12 cellular contexts compared by ENCODE assay signal in genomic region chr12:49750994-49751393, GRCh38. TPM values are rescaled to one million over a fixed set of nuclear protein-coding genes. Genes with fewer than 3 reads are reported as not detected.
DNase-seq lines count a peak whose midpoint lies in the region; ATAC-seq, FAIRE-seq and TF ChIP-seq lines count a peak whose summit lies in the region.
"Had no signal": no experiment of that assay in that cellular context is flagged by ENCODE, and none has a peak within 500 bp of the region (broad histone marks: within the 10 kb centered on the region; RNA-seq: fewer than 3 reads in every experiment).

No MANE protein-coding gene starts in this region.

- 58% methylated on average over 1 of the region's 1 CpG for WGBS in smooth muscle cell (ENCODE audit: low lambda C conversion rate)
- 20 to 23% methylated on average over 1 of the region's 1 CpG for WGBS in pancreas, 2 donors

- H3K4me2 ChIP-seq in smooth muscle cell, result peak overlapping the region; percentile 3
- H3K4me2 ChIP-seq: neural progenitor cell had no signal

- in situ Hi-C loops in Panc1 (cut with HindIII; ENCODE audit: low pct_unique_long_range_greater_than_20kb, low sequenced_read_pairs), result no loop called here

- H3K4me1 Mint-ChIP-seq in activated naive CD4-positive, alpha-beta T cell treated with anti-CD3 and anti-CD28 coated beads for 36 hours (ENCODE audit: low read depth), result peaks cover 80% of the 10 kb centered on the region
- peaks cover 83% of the 10 kb centered on the region for H3K4me1 Mint-ChIP-seq in dendritic cell treated with granulocyte-macrophage colony-stimulating factor and Interleukin-4, amounts not matched to agents 40 ng/mL and 50 ng/mL, for 4 days (ENCODE audit: low read depth)

- ATAC-seq in Panc1, result no peak
- no peak for ATAC-seq in pancreas
- no peak for ATAC-seq in HG02588 (IDR thresholded peaks at IDR 0.05; ENCODE audit: unreplicated experiment)

- no peaks in the 10 kb centered on the region for H3K9me3 ChIP-seq in Panc1 (ENCODE audit: control insufficient read depth, insufficient read depth, low read depth, low read length)
- no peaks in the 10 kb centered on the region for H3K9me3 ChIP-seq in smooth muscle cell (replicated peaks; ENCODE audit: low read depth)
- no peaks in the 10 kb centered on the region for H3K9me3 ChIP-seq in pancreas

- H2AFZ ChIP-seq in smooth muscle cell (ENCODE audit: low read depth), result no peak overlapping the region
- H2AFZ ChIP-seq: neural progenitor cell had no signal

- H3K79me2 ChIP-seq in smooth muscle cell (ENCODE audit: low read depth), result peaks cover 95% of the 10 kb centered on the region

- no peak overlapping the region for H3K9ac ChIP-seq in smooth muscle cell (ENCODE audit: low read depth)
- H3K9ac ChIP-seq: neural progenitor cell had no signal

- BruUV-seq in Panc1 (replicated peaks; lab: Mats Ljungman, UMichigan), result no TSS peak

- H3K27ac Mint-ChIP-seq in activated naive CD4-positive, alpha-beta T cell treated with anti-CD3 and anti-CD28 coated beads for 36 hours, result peak overlapping the region; percentile 94
- H3K27ac Mint-ChIP-seq in dendritic cell treated with granulocyte-macrophage colony-stimulating factor and Interleukin-4, amounts not matched to agents 40 ng/mL and 50 ng/mL, for 4 days, result peak overlapping the region; percentile 66
- H3K27ac Mint-ChIP-seq: neural progenitor cell had no signal

- no peak for FAIRE-seq in pancreas (lab: Jason Lieb, UNC)
- FAIRE-seq: colon, TTC549 had no signal

- H3K27ac ChIP-seq in Panc1 (ENCODE audit: low read length), result peak overlapping the region; percentile 29; the same call in 1 of the 2 replicates
- peak overlapping the region; percentile 85 for H3K27ac ChIP-seq in smooth muscle cell (ENCODE audit: low read depth)
- no peak overlapping the region for H3K27ac ChIP-seq in pancreas

- H3K27me3 Mint-ChIP-seq in activated naive CD4-positive, alpha-beta T cell treated with anti-CD3 and anti-CD28 coated beads for 36 hours (ENCODE audit: low read depth), result no peaks in the 10 kb centered on the region
- H3K27me3 Mint-ChIP-seq in dendritic cell treated with granulocyte-macrophage colony-stimulating factor and Interleukin-4, amounts not matched to agents 40 ng/mL and 50 ng/mL, for 4 days, result no peaks in the 10 kb centered on the region

- intact Hi-C loops in activated naive CD4-positive, alpha-beta T cell treated with anti-CD3 and anti-CD28 coated beads for 36 hours (cut with micrococcal nuclease), result loop anchor here (1.0 kb wide), 7 partner anchors 10 to 129 kb away; partner anchors contain the start of genes BCDIN3D, FMNL3 and TMBIM6
- intact Hi-C loops in Panc1 (cut with micrococcal nuclease; ENCODE audit: unreplicated experiment), result no loop called here
- intact Hi-C loops in dendritic cell treated with granulocyte-macrophage colony-stimulating factor and Interleukin-4, amounts not matched to agents 40 ng/mL and 50 ng/mL, for 4 days (cut with micrococcal nuclease), result no loop called here
- intact Hi-C loops in pancreas (cut with DNase I), result no loop called here

- H3K4me1 ChIP-seq in Panc1 (ENCODE audit: control insufficient read depth, insufficient read depth, low read length) (peaks cover 12% of the 10 kb centered on the region), smooth muscle cell (ENCODE audit: low read depth) (peaks cover 22% of the 10 kb centered on the region), pancreas (peaks cover 0 to 35% (median 33%) of the 10 kb centered on the region in 3 donors)

- no peaks in the 10 kb centered on the region for H3K9me3 Mint-ChIP-seq in activated naive CD4-positive, alpha-beta T cell treated with anti-CD3 and anti-CD28 coated beads for 36 hours
- H3K9me3 Mint-ChIP-seq in dendritic cell treated with granulocyte-macrophage colony-stimulating factor and Interleukin-4, amounts not matched to agents 40 ng/mL and 50 ng/mL, for 4 days, result no peaks in the 10 kb centered on the region
- H3K9me3 Mint-ChIP-seq: neural progenitor cell had no signal

- H3K27me3 ChIP-seq in Panc1 (ENCODE audit: control insufficient read depth, insufficient read depth, low read length) (no peaks in the 10 kb centered on the region), smooth muscle cell (ENCODE audit: low read depth) (no peaks in the 10 kb centered on the region), pancreas (no peaks in the 10 kb centered on the region)
- H3K27me3 ChIP-seq: neural progenitor cell had no signal

- H4K20me1 ChIP-seq in smooth muscle cell (ENCODE audit: low read depth), result peaks cover 100% of the 10 kb centered on the region

- H3K4me3 Mint-ChIP-seq in activated naive CD4-positive, alpha-beta T cell treated with anti-CD3 and anti-CD28 coated beads for 36 hours, result peak overlapping the region; percentile 40
- no peak overlapping the region for H3K4me3 Mint-ChIP-seq in dendritic cell treated with granulocyte-macrophage colony-stimulating factor and Interleukin-4, amounts not matched to agents 40 ng/mL and 50 ng/mL, for 4 days
- H3K4me3 Mint-ChIP-seq: neural progenitor cell had no signal

- TF ChIP-seq CTCF in Panc1 (IDR thresholded peaks at IDR 0.05) (no peak), smooth muscle cell (IDR thresholded peaks at IDR 0.05; ENCODE audit: borderline replicate concordance, insufficient read depth, poor library complexity, severe bottlenecking) (no peak), pancreas (IDR thresholded peaks at IDR 0.05) (no peak)

- H3K36me3 ChIP-seq in Panc1 (ENCODE audit: control insufficient read depth, insufficient read depth, low read length) (peaks cover 26% of the 10 kb centered on the region), smooth muscle cell (ENCODE audit: low read depth) (peaks cover 13% of the 10 kb centered on the region), pancreas (peaks cover 0 to 29% (median 25%) of the 10 kb centered on the region in 3 donors)

- POLR2A ChIA-PET in Panc1 (lab: Charles Lee), result interaction anchor here (0.7 kb wide), 1 partner anchor 109 kb away, joined by 10 read pairs; no protein-coding TSS in a partner anchor

- H3K4me3 ChIP-seq in Panc1 (ENCODE audit: low read depth in 2 of 2, low read length in 2 of 2) (no peak overlapping the region), smooth muscle cell (no peak overlapping the region), pancreas (no peak overlapping the region)
- H3K4me3 ChIP-seq: neural progenitor cell had no signal

- CTCF ChIA-PET in activated naive CD4-positive, alpha-beta T cell treated with anti-CD3 and anti-CD28 coated beads for 36 hours (lab: Charles Lee), result interaction anchor here (2.3 to 2.8 kb wide), 2 partner anchors 10 to 11 kb away, joined by 9 to 30 read pairs; partner anchors contain the start of gene TMBIM6
- CTCF ChIA-PET in Panc1 (lab: Charles Lee), result interaction anchor here (0.6 kb wide), 1 partner anchor 17 kb away, joined by 6 read pairs; no protein-coding TSS in a partner anchor

- no peak for DNase-seq in activated naive CD4-positive, alpha-beta T cell treated with anti-CD3 and anti-CD28 coated beads for 36 hours
- DNase-seq in activated naive CD4-positive, alpha-beta T cell treated with Interleukin-2 at 50 U/mL for 16 hours, result no peak
- DNase-seq in Panc1 (ENCODE audit: low read depth, low spot score) (no peak), smooth muscle cell (lab: John Stamatoyannopoulos, UW; ENCODE audit: unreplicated experiment) (no peak), pancreas (no peak)
- DNase-seq in stimulated activated CD4-positive, alpha-beta T cell treated with anti-CD3 and anti-CD28 coated beads, Interleukin-4, amount 100 ng/mL, for 24 hours, result no peak
- DNase-seq: NCI-H1092 treated with DMSO at 0.1 percent for 48 hours had no signal

- H3K36me3 Mint-ChIP-seq in activated naive CD4-positive, alpha-beta T cell treated with anti-CD3 and anti-CD28 coated beads for 36 hours (ENCODE audit: low read depth), result peaks cover 53% of the 10 kb centered on the region
- peaks cover 75% of the 10 kb centered on the region for H3K36me3 Mint-ChIP-seq in dendritic cell treated with granulocyte-macrophage colony-stimulating factor and Interleukin-4, amounts not matched to agents 40 ng/mL and 50 ng/mL, for 4 days (ENCODE audit: low read depth)

- peaks cover 21% of the 10 kb centered on the region for H3F3A ChIP-seq in smooth muscle cell (ENCODE audit: low read depth)

RNA-seq across cellular contexts. Expression of gene TMBIM6, which starts 9.6 kb away (rescaled TPM):
- 100 to 1,000 TPM; 466 to 498 TPM for total RNA-seq in activated naive CD4-positive, alpha-beta T cell treated with anti-CD3 and anti-CD28 coated beads for 36 hours
- 525 TPM for total RNA-seq in Panc1 (2021; ENCODE audit: unreplicated experiment)
- 275 TPM for polyA plus RNA-seq in Panc1 (2012; ENCODE audit: insufficient read length)
- total RNA-seq in smooth muscle cell, result 677 and 679 TPM in 2 replicates
- polyA plus RNA-seq in smooth muscle cell, result 611 and 663 TPM in 2 replicates
- total RNA-seq in pancreas, result 100 to 1,000 TPM; 223 to 367 (median 300) TPM
- polyA plus RNA-seq in pancreas, result 100 to 1,000 TPM in 1 of 2 donors, 10 to 100 TPM in 1; 71.1 to 197 TPM

RNA-seq across cellular contexts. Expression of gene FMNL3, which starts 43.8 kb away (rescaled TPM):
- total RNA-seq in activated naive CD4-positive, alpha-beta T cell treated with anti-CD3 and anti-CD28 coated beads for 36 hours, result 10 to 100 TPM; 20.0 to 20.7 TPM
- 25.7 TPM for total RNA-seq in Panc1 (2021; ENCODE audit: unreplicated experiment)
- polyA plus RNA-seq in Panc1 (2012; ENCODE audit: insufficient read length), result 14.2 TPM
- 18.3 and 20.8 TPM in 2 replicates for total RNA-seq in smooth muscle cell
- 19.7 and 21.7 TPM in 2 replicates for polyA plus RNA-seq in smooth muscle cell
- 10 to 100 TPM in 1 of 6 donors, 1 to 10 TPM in 5; 1.8 to 13.5 (median 2.7) TPM for total RNA-seq in pancreas
- 1 to 10 TPM; 2.9 to 3.1 TPM for polyA plus RNA-seq in pancreas

Comparison
In these comparisons a context has a peak if more than half of its experiments do, and no peak if none do; other contexts are left out.
1. H3K27ac ChIP-seq: peak in Panc1 (single experiment) and smooth muscle cell (single experiment); none in pancreas (0 of 4).